In genomic region chr4:587671-588350, GRCh38 we compare ENCODE assay signal across 21 cellular contexts. TPM values are rescaled to one million over a fixed set of nuclear protein-coding genes. Genes with fewer than 3 reads are reported as not detected.
A peak's percentile ranks its signal among the peaks of the same experiment; 100 is the strongest.
DNase-seq lines count a peak whose midpoint lies in the region; ATAC-seq, FAIRE-seq and TF ChIP-seq lines count a peak whose summit lies in the region.
"Had no signal": no experiment of that assay in that cellular context is flagged by ENCODE, and none has a peak within 500 bp of the region (broad histone marks: within the 10 kb centered on the region; RNA-seq: fewer than 3 reads in every experiment).

No MANE protein-coding gene starts in this region.

- H3K27ac ChIP-seq in K562 (ENCODE audit: extremely low read depth, low read depth, low read length) = no peak overlapping the region
- H3K27ac ChIP-seq: A549, C4-2B had no signal

- TF ChIP-seq CTCF in K562 (IDR thresholded peaks at IDR 0.05 in 2 of 3, conservative IDR thresholded peaks at IDR 0.05 in 1 of 3; ENCODE audit: insufficient read depth in 2 of 3, low read depth in 1 of 3, low read length in 3 of 3) = no peak

- no peak for TF ChIP-seq RAD21 in K562 (CRISPR knock-in tag; conservative IDR thresholded peaks at IDR 0.05 in 1 of 2, IDR thresholded peaks at IDR 0.05 in 1 of 2)

- FAIRE-seq in K562 (lab: Jason Lieb, UNC) = no peak
- FAIRE-seq: A549, HepG2 had no signal

- CTCF ChIA-PET in K562 (lab: Yijun Ruan, JAX; ENCODE audit: low intra/inter-chr PET ratio) = no interaction called here

- H3K4me2 ChIP-seq in K562 (ENCODE audit: insufficient read depth, low read length) = peak overlapping the region; percentile 74
- H3K4me2 ChIP-seq: A549 had no signal

- no peaks in the 10 kb centered on the region for H3K36me3 ChIP-seq in K562 (ENCODE audit: control insufficient read depth, insufficient read depth, low read length)

- no peak for TF ChIP-seq EP300 in K562 (IDR thresholded peaks at IDR 0.05; ENCODE audit: low read length)

- H3K27me3 ChIP-seq in K562 (ENCODE audit: control insufficient read depth in 2 of 2, insufficient read depth in 2 of 2, low read length in 2 of 2) = peaks cover 0 to 23% of the 10 kb centered on the region in 2 experiments; a peak in 2 of 5 replicates

- no peaks in the 10 kb centered on the region for H3K9me1 ChIP-seq in K562 (ENCODE audit: control insufficient read depth, insufficient read depth, low read length)

- peak overlapping the region; percentile 19; the same call in 1 of the 2 replicates for H3K4me3 ChIP-seq in K562
- H3K4me3 ChIP-seq: A549 had no signal

- H3K4me1 ChIP-seq in K562 (replicated peaks in 1 of 2; ENCODE audit: control insufficient read depth in 2 of 2, insufficient read depth in 2 of 2, low read length in 2 of 2) = peaks cover 0 to 11% of the 10 kb centered on the region in 2 experiments; a peak in 3 of 5 replicates
- H3K4me1 ChIP-seq: A549 had no signal

- in situ Hi-C loops in K562 (cut with MboI) = no loop called here

- peaks cover 5% of the 10 kb centered on the region for H3K9me3 ChIP-seq in K562 (replicated peaks; ENCODE audit: control insufficient read depth, insufficient read depth, low read depth, low read length)

- no TSS peak for BruUV-seq in K562 (replicated peaks; lab: Mats Ljungman, UMichigan)

- H3K9ac ChIP-seq in K562 (ENCODE audit: insufficient read depth in 1 of 2, low read depth in 2 of 2, low read length in 2 of 2) = no peak overlapping the region

- peak overlapping the region; percentile 93 for H2AFZ ChIP-seq in K562 (ENCODE audit: low read depth, low read length)

- TF ChIP-seq POLR2A in K562 (conservative IDR thresholded peaks at IDR 0.05) = no peak

- WGBS in K562 (ENCODE audit: insufficient coverage, low coverage, missing lambda C conversion rate) = 10% methylated on average over 22 of the region's 25 CpGs

- no peaks in the 10 kb centered on the region for H4K20me1 ChIP-seq in K562 (replicated peaks; ENCODE audit: control insufficient read depth, insufficient read depth, low read length)

- POLR2A ChIA-PET in K562 (lab: Yijun Ruan, JAX) = interaction anchor here (1.1 to 1.7 kb wide), 2 partner anchors 13 to 15 kb away, joined by 3 to 6 read pairs; no protein-coding TSS in a partner anchor

- no peaks in the 10 kb centered on the region for H3K79me2 ChIP-seq in K562 (ENCODE audit: control insufficient read depth, insufficient read depth, low read length)

- peak; percentile 60; the same call in 2 of the 3 replicates for ATAC-seq in K562
- ATAC-seq in GM21737 (IDR thresholded peaks at IDR 0.05; ENCODE audit: unreplicated experiment) = no peak
- ATAC-seq in HG02642 (IDR thresholded peaks at IDR 0.05; ENCODE audit: poor library complexity, unreplicated experiment) = no peak
- ATAC-seq: A549, HepG2 had no signal

- peak; percentile 24 for DNase-seq in activated CD8-positive, alpha-beta memory T cell treated with anti-CD3 and anti-CD28 coated beads for 24 hours
- DNase-seq in activated CD8-positive, alpha-beta memory T cell treated with anti-CD3 and anti-CD28 coated beads, Interleukin-2, amount 50 U/mL, for 48 hours = no peak
- no peak for DNase-seq in K562 (ENCODE audit: extremely low read depth in 1 of 4, low spot score in 3 of 4)
- peak; percentile 76 for DNase-seq in mesenteric fat pad (ENCODE audit: low spot score)
- no peak for DNase-seq in activated CD4-positive, alpha-beta T cell treated with anti-CD3 and anti-CD28 coated beads for 4 hours
- DNase-seq: AML-193; CD4-positive, alpha-beta T cell; DMS153; DMS79; GDM1; HCEC 1CT; KG1 had no signal

- intact Hi-C loops in K562 (cut with micrococcal nuclease) = no loop called here

TF ChIP-seq in K562, 482 proteins besides CTCF, POLR2A, EP300 and RAD21 (continues in another document):
- no peak for TF ChIP-seq VEZF1 (CRISPR knock-in tag; IDR thresholded peaks at IDR 0.05)
- no peak for TF ChIP-seq ZNF830 (CRISPR knock-in tag; IDR thresholded peaks at IDR 0.05)
- no peak for TF ChIP-seq PHF21A (IDR thresholded peaks at IDR 0.05; ENCODE audit: borderline replicate concordance, low read depth)
- TF ChIP-seq ZC3H11A (IDR thresholded peaks at IDR 0.05; ENCODE audit: low read depth, low read length) = no peak
- no peak for TF ChIP-seq TCFL5 (CRISPR knock-in tag; conservative IDR thresholded peaks at IDR 0.05)
- TF ChIP-seq ZNF444 (CRISPR knock-in tag; IDR thresholded peaks at IDR 0.05) = no peak
- no peak for TF ChIP-seq E2F8 (IDR thresholded peaks at IDR 0.05; ENCODE audit: low read depth, partially characterized antibody)
- TF ChIP-seq XRCC5 (IDR thresholded peaks at IDR 0.05; ENCODE audit: low read depth, low read length) = no peak
- no peak for TF ChIP-seq NFRKB (IDR thresholded peaks at IDR 0.05; ENCODE audit: low read depth)
- TF ChIP-seq EHMT2 (IDR thresholded peaks at IDR 0.05) = no peak
- no peak for TF ChIP-seq MCM5 (IDR thresholded peaks at IDR 0.05; ENCODE audit: low read depth)
- TF ChIP-seq ZNF263 (CRISPR knock-in tag; IDR thresholded peaks at IDR 0.05; ENCODE audit: borderline replicate concordance) = no peak
- TF ChIP-seq SREBF1 (IDR thresholded peaks at IDR 0.05; ENCODE audit: borderline replicate concordance, low read depth, low read length) = no peak

RNA-seq across cellular contexts. Expression of gene TMEM271, which starts 11.7 kb away (rescaled TPM):
- not detected in 2 replicates for total RNA-seq in K562 (2011; cell fraction: chromatin; rRNA removed; ENCODE audit: low replicate concordance)
- not detected in 2 replicates for total RNA-seq in K562 (2011; cell fraction: nucleolus; rRNA removed)
- not detected in 2 replicates for total RNA-seq in K562 (2011; cell fraction: nucleoplasm; rRNA removed)
- total RNA-seq in K562 (2014; rRNA removed) = not detected in 2 replicates
- not detected in 2 replicates for total RNA-seq in K562 (2014; rRNA removed; fragmentation: Illumina TruSeq; extraction: Trizol)
- total RNA-seq in K562 (2015; rRNA removed; fragmentation: Illumina TruSeq; extraction: Trizol) = not detected in 2 replicates
- not detected in 2 replicates for total RNA-seq in K562 (2021)
- not detected in 2 replicates for polyA plus RNA-seq in K562 (2011; rRNA removed)
- polyA plus RNA-seq in K562 (2011; cell fraction: cytosol; rRNA removed) = not detected in 2 replicates
- not detected in 2 replicates for polyA plus RNA-seq in K562 (2011; cell fraction: nucleus; rRNA removed)
- polyA plus RNA-seq in K562 (2012) = not detected in 2 replicates
- polyA plus RNA-seq in K562 (2014; fragmentation: Illumina TruSeq; extraction: Trizol) = not detected in 2 replicates
- not detected for polyA plus RNA-seq in K562 (2014; fragmentation: Nextera tagmentation; extraction: Ambion mirVana)
- not detected in 2 replicates for polyA plus RNA-seq in K562 (2014; rRNA removed)
- polyA minus RNA-seq in K562 (2011; rRNA and poly(A)+ RNA removed) = not detected in 2 replicates
- polyA minus RNA-seq in K562 (2011; cell fraction: cytosol; rRNA and poly(A)+ RNA removed) = not detected in 2 replicates
- polyA minus RNA-seq in K562 (2011; cell fraction: nucleus; rRNA and poly(A)+ RNA removed) = not detected in 2 replicates
- total RNA-seq in mesenteric fat pad = not detected
- total RNA-seq: CD4-positive, alpha-beta T cell; Daoy; HepG2 had no signal
- polyA plus RNA-seq: A549, BJ, HepG2, IgD-negative memory B cell had no signal

RNA-seq across cellular contexts. Expression of gene PDE6B, which starts 37.6 kb away (rescaled TPM):
- 0.30 TPM in 1 of 2 replicates, not detected in the other for total RNA-seq in K562 (2011; cell fraction: chromatin; rRNA removed; ENCODE audit: low replicate concordance)
- total RNA-seq in K562 (2011; cell fraction: nucleolus; rRNA removed) = not detected in 2 replicates
- total RNA-seq in K562 (2011; cell fraction: nucleoplasm; rRNA removed) = not detected in 2 replicates
- total RNA-seq in K562 (2014; rRNA removed) = not detected in 2 replicates
- total RNA-seq in K562 (2014; rRNA removed; fragmentation: Illumina TruSeq; extraction: Trizol) = not detected in 2 replicates
- not detected in 2 replicates for total RNA-seq in K562 (2015; rRNA removed; fragmentation: Illumina TruSeq; extraction: Trizol)
- total RNA-seq in K562 (2021) = not detected in 2 replicates
- not detected in 2 replicates for polyA plus RNA-seq in K562 (2011; rRNA removed)
- polyA plus RNA-seq in K562 (2011; cell fraction: cytosol; rRNA removed) = 0.04 TPM in 1 of 2 replicates, not detected in the other
- polyA plus RNA-seq in K562 (2011; cell fraction: nucleus; rRNA removed) = not detected in 2 replicates
- 0.07 and 0.10 TPM in 2 replicates for polyA plus RNA-seq in K562 (2012)
- polyA plus RNA-seq in K562 (2014; fragmentation: Illumina TruSeq; extraction: Trizol) = not detected in 2 replicates
- polyA plus RNA-seq in K562 (2014; fragmentation: Nextera tagmentation; extraction: Ambion mirVana) = under 1 TPM in 1 of 2 experiments, not detected in 1; 0.04 TPM
- not detected in 2 replicates for polyA plus RNA-seq in K562 (2014; rRNA removed)
- 0.07 TPM in 1 of 2 replicates, not detected in the other for polyA minus RNA-seq in K562 (2011; rRNA and poly(A)+ RNA removed)
- not detected in 2 replicates for polyA minus RNA-seq in K562 (2011; cell fraction: cytosol; rRNA and poly(A)+ RNA removed)
- not detected in 2 replicates for polyA minus RNA-seq in K562 (2011; cell fraction: nucleus; rRNA and poly(A)+ RNA removed)
- total RNA-seq in mesenteric fat pad = 2.9 TPM
- total RNA-seq: H4 had no signal
- polyA plus RNA-seq: A549 had no signal

Comparison
In these comparisons a context has a peak if more than half of its experiments do, and no peak if none do; other contexts are left out.
1. DNase-seq: peak in activated CD8-positive, alpha-beta memory T cell treated with anti-CD3 and anti-CD28 coated beads for 24 hours (single experiment) and mesenteric fat pad (single experiment); none in activated CD8-positive, alpha-beta memory T cell treated with anti-CD3 and anti-CD28 coated beads, Interleukin-2, amount 50 U/mL, for 48 hours (single experiment), K562 (0 of 4) and activated CD4-positive, alpha-beta T cell treated with anti-CD3 and anti-CD28 coated beads for 4 hours (0 of 2).